ENCODE assay signal across 1 cellular context in genomic region chr11:62881579-62882427, GRCh38.
TF ChIP-seq lines count a peak whose summit lies in the region.

No MANE protein-coding gene starts in this region.

TF ChIP-seq in HCT116, 20 proteins besides CTCF, POLR2A, EP300 and RAD21 (continued from another document):
- TF ChIP-seq, protein P1, sequence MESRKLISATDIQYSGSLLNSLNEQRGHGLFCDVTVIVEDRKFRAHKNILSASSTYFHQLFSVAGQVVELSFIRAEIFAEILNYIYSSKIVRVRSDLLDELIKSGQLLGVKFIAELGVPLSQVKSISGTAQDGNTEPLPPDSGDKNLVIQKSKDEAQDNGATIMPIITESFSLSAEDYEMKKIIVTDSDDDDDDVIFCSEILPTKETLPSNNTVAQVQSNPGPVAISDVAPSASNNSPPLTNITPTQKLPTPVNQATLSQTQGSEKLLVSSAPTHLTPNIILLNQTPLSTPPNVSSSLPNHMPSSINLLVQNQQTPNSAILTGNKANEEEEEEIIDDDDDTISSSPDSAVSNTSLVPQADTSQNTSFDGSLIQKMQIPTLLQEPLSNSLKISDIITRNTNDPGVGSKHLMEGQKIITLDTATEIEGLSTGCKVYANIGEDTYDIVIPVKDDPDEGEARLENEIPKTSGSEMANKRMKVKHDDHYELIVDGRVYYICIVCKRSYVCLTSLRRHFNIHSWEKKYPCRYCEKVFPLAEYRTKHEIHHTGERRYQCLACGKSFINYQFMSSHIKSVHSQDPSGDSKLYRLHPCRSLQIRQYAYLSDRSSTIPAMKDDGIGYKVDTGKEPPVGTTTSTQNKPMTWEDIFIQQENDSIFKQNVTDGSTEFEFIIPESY (IDR thresholded peaks at IDR 0.05; ENCODE audit: extremely low read depth, insufficient replicate concordance, low read length), result peak; percentile 53
- TF ChIP-seq, protein P2, sequence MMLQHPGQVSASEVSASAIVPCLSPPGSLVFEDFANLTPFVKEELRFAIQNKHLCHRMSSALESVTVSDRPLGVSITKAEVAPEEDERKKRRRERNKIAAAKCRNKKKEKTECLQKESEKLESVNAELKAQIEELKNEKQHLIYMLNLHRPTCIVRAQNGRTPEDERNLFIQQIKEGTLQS (IDR thresholded peaks at IDR 0.05), result no peak
